2 cellular contexts compared by ENCODE assay signal in the genomic region with DNA sequence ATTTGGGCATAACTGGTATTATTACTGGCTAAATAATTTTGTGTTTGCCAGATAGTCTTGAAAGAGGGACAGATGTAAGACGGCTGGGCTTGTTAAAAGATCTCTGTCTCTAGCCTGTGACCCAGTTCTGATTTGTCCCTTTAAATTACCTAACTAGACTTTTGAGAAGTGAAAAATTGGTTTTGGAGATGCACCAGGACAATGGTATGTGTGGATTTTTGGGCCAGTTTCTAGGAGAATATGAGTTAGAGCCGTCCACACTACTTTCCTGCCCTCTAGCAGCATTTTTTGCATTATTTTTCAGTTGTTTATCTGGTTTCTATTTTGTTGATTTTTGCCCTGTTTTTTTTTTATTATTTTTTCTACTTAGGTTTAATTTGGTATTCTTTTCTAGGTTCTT.
TF ChIP-seq lines count a peak whose summit lies in the region.

No MANE protein-coding gene starts in this region.

TF ChIP-seq in SK-N-SH, 30 proteins besides CTCF, POLR2A, EP300 and RAD21 (continued from another document):
- TF ChIP-seq IRF3 (IDR thresholded peaks at IDR 0.05; ENCODE audit: low read depth, low read length): no peak
- no peak for TF ChIP-seq POLR2AphosphoS5 (IDR thresholded peaks at IDR 0.05; ENCODE audit: low read depth, low read length)
- no peak for TF ChIP-seq YY1 (IDR thresholded peaks at IDR 0.05; ENCODE audit: low read depth)
- no peak for TF ChIP-seq FOXJ3 (CRISPR knock-in tag; IDR thresholded peaks at IDR 0.05)
- no peak for TF ChIP-seq MEF2A (IDR thresholded peaks at IDR 0.05; ENCODE audit: borderline replicate concordance, low read depth)
- no peak for TF ChIP-seq ZBTB33 (IDR thresholded peaks at IDR 0.05; ENCODE audit: borderline replicate concordance, low read depth)
- TF ChIP-seq, protein P1, sequence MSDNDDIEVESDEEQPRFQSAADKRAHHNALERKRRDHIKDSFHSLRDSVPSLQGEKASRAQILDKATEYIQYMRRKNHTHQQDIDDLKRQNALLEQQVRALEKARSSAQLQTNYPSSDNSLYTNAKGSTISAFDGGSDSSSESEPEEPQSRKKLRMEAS (IDR thresholded peaks at IDR 0.05; ENCODE audit: low read depth): no peak
- TF ChIP-seq NRF1 (IDR thresholded peaks at IDR 0.05; ENCODE audit: low read depth, low read length): no peak

TF ChIP-seq in SK-N-SH treated with all-trans-retinoic acid at 6 μM for 48 hours, 23 proteins besides CTCF, POLR2A, EP300 and RAD21 (continued from another document):
- no peak for TF ChIP-seq TSHZ2 (CRISPR knock-in tag; IDR thresholded peaks at IDR 0.05)
- TF ChIP-seq SNAI2 (CRISPR knock-in tag; IDR thresholded peaks at IDR 0.05): no peak
- TF ChIP-seq TOX (CRISPR knock-in tag; IDR thresholded peaks at IDR 0.05; ENCODE audit: borderline replicate concordance): no peak
- no peak for TF ChIP-seq ZNF70 (CRISPR knock-in tag; IDR thresholded peaks at IDR 0.05)
- no peak for TF ChIP-seq POU6F1 (CRISPR knock-in tag; IDR thresholded peaks at IDR 0.05; ENCODE audit: borderline replicate concordance, low read depth)
